In genomic region chr4:170697045-170697444, GRCh38 we compare ENCODE assay signal across 16 cellular contexts.
"Had no signal": no experiment of that assay in that cellular context is flagged by ENCODE, and none has a peak within 500 bp of the region (broad histone marks: within the 10 kb centered on the region; RNA-seq: fewer than 3 reads in every experiment).

No MANE protein-coding gene starts in this region.

- H3K36me3 ChIP-seq: pancreas had no signal

- H3K27me3 ChIP-seq: foreskin keratinocyte, hepatocyte, pancreas had no signal

- H3K27ac ChIP-seq: foreskin keratinocyte, hepatocyte, pancreas had no signal

- H3K9me3 ChIP-seq: pancreas had no signal

- DNase-seq: dermis blood vessel endothelial cell; foreskin keratinocyte; left colon; left ventricle myocardium superior; mesenchymal stem cell; midbrain; occipital lobe; pancreas; right cardiac atrium; stimulated activated CD4-positive, alpha-beta T cell treated with anti-CD3 and anti-CD28 coated beads, Interleukin-2, amount 100 ng/mL, for 48 hours; stimulated activated naive CD4-positive, alpha-beta T cell treated with Interleukin-2 at 50 U/mL for 16 hours; trophoblast cell had no signal

- H3K4me3 ChIP-seq: hepatocyte, lung, pancreas, smooth muscle cell had no signal

- H2AFZ ChIP-seq: hepatocyte had no signal

- H3K79me2 ChIP-seq: hepatocyte had no signal

- ATAC-seq: foreskin keratinocyte; left colon; left ventricle myocardium superior; natural killer cell treated with Interleukin-12 subunit alpha and Interleukin-12 subunit beta and Interleukin-15 and Interleukin-18, amount 100 ng/mL, for 72 hours; right cardiac atrium had no signal

- FAIRE-seq: pancreas had no signal

- H3K4me2 ChIP-seq: hepatocyte, smooth muscle cell had no signal

- H3K4me1 ChIP-seq: foreskin keratinocyte had no signal
